Comparison of ENCODE assay signal across 8 cellular contexts in genomic region chr20:63290677-63291472, GRCh38. TPM values are rescaled to one million over a fixed set of nuclear protein-coding genes. Genes with fewer than 3 reads are reported as not detected.
DNase-seq lines count a peak whose midpoint lies in the region; ATAC-seq and TF ChIP-seq lines count a peak whose summit lies in the region.

No MANE protein-coding gene starts in this region.

- no peaks in the 10 kb centered on the region for H3F3A ChIP-seq in MM.1S (ENCODE audit: insufficient read depth, low read length)

- H3K36me3 Mint-ChIP-seq in naive thymus-derived CD8-positive, alpha-beta T cell = peaks cover 0 to 13% (median 0%) of the 10 kb centered on the region in 3 donors

- intact Hi-C loops in thyroid gland (cut with DNase I) = no loop called here

- H2AFZ ChIP-seq in MM.1S (ENCODE audit: low read length) = no peak overlapping the region

- TF ChIP-seq CTCF in GM10248 (IDR thresholded peaks at IDR 0.05; ENCODE audit: control extremely low read depth, extremely low read depth, low read depth, missing control alignments) = peak; percentile 54
- peak; percentile 55 for TF ChIP-seq CTCF in MM.1S (IDR thresholded peaks at IDR 0.05; ENCODE audit: low read length)
- TF ChIP-seq CTCF in thyroid gland (IDR thresholded peaks at IDR 0.05) = peak; percentile 23 to 74 (median 58)

- H3K4me1 ChIP-seq in MM.1S (ENCODE audit: low read length) (no peaks in the 10 kb centered on the region), thyroid gland (no peaks in the 10 kb centered on the region)

- H3K4me1 Mint-ChIP-seq in naive thymus-derived CD8-positive, alpha-beta T cell = peaks cover 3 to 17% (median 10%) of the 10 kb centered on the region in 4 donors

- CTCF ChIA-PET in GM10248 (lab: Yijun Ruan, JAX) = interaction anchor here (1.0 to 2.1 kb wide), 7 partner anchors 9 to 235 kb away, joined by 3 to 9 read pairs (median 4); partner anchors contain the start of gene ARFGAP1

- H3K4me3 Mint-ChIP-seq in naive thymus-derived CD8-positive, alpha-beta T cell = no peak overlapping the region

- H3K27ac ChIP-seq in MM.1S (ENCODE audit: low read length) (no peak overlapping the region), thyroid gland (no peak overlapping the region)

- POLR2A ChIA-PET in GM10248 (lab: Yijun Ruan, JAX) = no interaction called here
- POLR2A ChIA-PET in naive thymus-derived CD8-positive, alpha-beta T cell (lab: Charles Lee) = no interaction called here

- H3K27ac Mint-ChIP-seq in naive thymus-derived CD8-positive, alpha-beta T cell = no peak overlapping the region

- no peaks in the 10 kb centered on the region for H3K9me3 ChIP-seq in MM.1S (replicated peaks; ENCODE audit: insufficient read depth, low read length)
- H3K9me3 ChIP-seq in thyroid gland = no peaks in the 10 kb centered on the region

- H3K9me3 Mint-ChIP-seq in naive thymus-derived CD8-positive, alpha-beta T cell = no peaks in the 10 kb centered on the region

- H4K20me1 ChIP-seq in MM.1S (ENCODE audit: insufficient read depth, low read length) = no peaks in the 10 kb centered on the region

- ATAC-seq in naive thymus-derived CD8-positive, alpha-beta T cell = peak; percentile 67 to 71
- ATAC-seq in GM18861 (IDR thresholded peaks at IDR 0.05; ENCODE audit: unreplicated experiment) = no peak
- ATAC-seq in GM18517 (IDR thresholded peaks at IDR 0.05; ENCODE audit: unreplicated experiment) = no peak

- WGBS in thyroid gland, 2 donors = 35 to 46% methylated on average over 12 to 13 of the region's 26 CpGs

- no peak overlapping the region for H3K4me3 ChIP-seq in MM.1S (ENCODE audit: low read length)
- no peak overlapping the region for H3K4me3 ChIP-seq in thyroid gland (replicated peaks in 1 of 3)

- H3K79me2 ChIP-seq in MM.1S (ENCODE audit: low read length) = no peaks in the 10 kb centered on the region

- H3K9ac ChIP-seq in MM.1S (ENCODE audit: low read length) = no peak overlapping the region

- H3K27me3 ChIP-seq in MM.1S (replicated peaks; ENCODE audit: insufficient read depth, low read length) (peaks cover 41% of the 10 kb centered on the region), thyroid gland (no peaks in the 10 kb centered on the region)

- peaks cover 0 to 12% (median 3%) of the 10 kb centered on the region in 5 donors for H3K27me3 Mint-ChIP-seq in naive thymus-derived CD8-positive, alpha-beta T cell

- H3K36me3 ChIP-seq in MM.1S (replicated peaks; ENCODE audit: insufficient read depth, low read length) (no peaks in the 10 kb centered on the region), thyroid gland (peaks cover 6 to 23% of the 10 kb centered on the region in 2 donors)

- DNase-seq in GM10248 (ENCODE audit: extremely low spot score) (peak; percentile 86), MM.1S (peak; percentile 26), thyroid gland (peak; percentile 56 to 59)
- DNase-seq in activated CD4-positive, alpha-beta T cell treated with anti-CD3 and anti-CD28 coated beads, Interleukin-2, amount 50 U/mL, for 1 hour = peak; percentile 63
- DNase-seq in effector CD4-positive, alpha-beta T cell = peak; percentile 54
- DNase-seq in naive thymus-derived CD8-positive, alpha-beta T cell = peak in 9 of 10 donors; percentile 19 to 72 (median 61)

- H3K9me2 ChIP-seq in MM.1S (replicated peaks; ENCODE audit: insufficient read depth, low read length) = no peaks in the 10 kb centered on the region

- TF ChIP-seq POLR2A in thyroid gland (IDR thresholded peaks at IDR 0.05) = no peak

- no peak overlapping the region for H3K4me2 ChIP-seq in MM.1S (ENCODE audit: low read depth, low read length)

RNA-seq across cellular contexts. Expression of gene COL20A1, which starts 2.1 kb away (rescaled TPM):
- total RNA-seq in naive thymus-derived CD8-positive, alpha-beta T cell = under 1 TPM in 1 of 2 experiments, not detected in 1; 0.25 TPM
- polyA plus RNA-seq in naive thymus-derived CD8-positive, alpha-beta T cell = not detected
- under 1 TPM in 1 of 4 donors, not detected in 3; 0.13 TPM for total RNA-seq in thyroid gland

RNA-seq across cellular contexts. Expression of gene ARFGAP1, which starts 18.3 kb away (rescaled TPM):
- 100 to 1,000 TPM in 1 of 2 experiments, 10 to 100 TPM in 1; 93.4 to 101 TPM for total RNA-seq in naive thymus-derived CD8-positive, alpha-beta T cell
- 10 to 100 TPM; 11.5 to 19.4 (median 14.6) TPM for polyA plus RNA-seq in naive thymus-derived CD8-positive, alpha-beta T cell
- total RNA-seq in thyroid gland = 10 to 100 TPM; 70.7 to 75.7 (median 72.7) TPM

RNA-seq across cellular contexts. Expression of gene NKAIN4, which starts 36.6 kb away (rescaled TPM):
- total RNA-seq in naive thymus-derived CD8-positive, alpha-beta T cell = not detected
- polyA plus RNA-seq in naive thymus-derived CD8-positive, alpha-beta T cell = not detected
- 1 to 10 TPM in 1 of 4 donors, under 1 TPM in 2, not detected in 1; 0.45 to 5.5 (median 0.67) TPM for total RNA-seq in thyroid gland

RNA-seq across cellular contexts. Expression of gene BIRC7, which starts 55.2 kb away (rescaled TPM):
- total RNA-seq in naive thymus-derived CD8-positive, alpha-beta T cell = not detected
- polyA plus RNA-seq in naive thymus-derived CD8-positive, alpha-beta T cell = 1 to 10 TPM in 2 of 3 donors, under 1 TPM in 1; 0.43 to 3.2 (median 1.6) TPM
- total RNA-seq in thyroid gland = not detected

Comparison
In these comparisons a context has a peak if more than half of its experiments do, and no peak if none do; other contexts are left out.
1. DNase-seq: peak in every context shown above with its lines; median percentile 86 in GM10248; 63 in activated CD4-positive, alpha-beta T cell treated with anti-CD3 and anti-CD28 coated beads, Interleukin-2, amount 50 U/mL, for 1 hour; 61 in naive thymus-derived CD8-positive, alpha-beta T cell; 58 in thyroid gland; 54 in effector CD4-positive, alpha-beta T cell; 26 in MM.1S.
2. ATAC-seq: peak in naive thymus-derived CD8-positive, alpha-beta T cell (2 of 2); none in GM18861 (single experiment) and GM18517 (single experiment).
3. Peak in every context shown above with its lines, with median percentiles within 50 percentile points of each other: CTCF ChIP-seq.